In genomic region chr7:135980665-135981180, GRCh38 we compare ENCODE assay signal across 7 cellular contexts. TPM values are rescaled to one million over a fixed set of nuclear protein-coding genes. Genes with fewer than 3 reads are reported as not detected.
DNase-seq lines count a peak whose midpoint lies in the region; ATAC-seq and TF ChIP-seq lines count a peak whose summit lies in the region.

No MANE protein-coding gene starts in this region.

- no peaks in the 10 kb centered on the region for H3K4me1 ChIP-seq in breast epithelium

- H3K9me3 ChIP-seq in breast epithelium, result no peaks in the 10 kb centered on the region

- peak overlapping the region; percentile 36 to 57 for H3K27ac ChIP-seq in breast epithelium

- ATAC-seq in GM19035 (IDR thresholded peaks at IDR 0.05; ENCODE audit: unreplicated experiment) (peak; percentile 61), HG03064 (IDR thresholded peaks at IDR 0.05; ENCODE audit: low read depth, unreplicated experiment) (peak; percentile 58)

- peak overlapping the region; percentile 7 to 39 (median 11) for H3K4me3 ChIP-seq in breast epithelium

- H3K36me3 ChIP-seq in breast epithelium, result no peaks in the 10 kb centered on the region

- TF ChIP-seq POLR2A in breast epithelium (IDR thresholded peaks at IDR 0.05), result no peak

- no peak for TF ChIP-seq CTCF in breast epithelium (IDR thresholded peaks at IDR 0.05)

- H3K27me3 ChIP-seq in breast epithelium, result no peaks in the 10 kb centered on the region

- DNase-seq in T follicular helper cell (ENCODE audit: low read depth) (peak; percentile 52), breast epithelium (ENCODE audit: low spot score in 2 of 2) (no peak), pons (ENCODE audit: low spot score) (peak; percentile 24), occipital lobe (lab: John Stamatoyannopoulos, UW) (no peak), NCI-H69 (lab: John Stamatoyannopoulos, UW) (no peak)

- intact Hi-C loops in breast epithelium (cut with DNase I; ENCODE audit: low total_unique reads), result no loop called here

RNA-seq across cellular contexts. Expression of gene MTPN, which starts 3.6 kb away (rescaled TPM):
- total RNA-seq in breast epithelium (10 to 100 TPM; 66.5 to 97.0 (median 85.5) TPM), occipital lobe (171 TPM)

Comparison
In these comparisons a context has a peak if more than half of its experiments do, and no peak if none do; other contexts are left out.
1. DNase-seq: peak in T follicular helper cell (single experiment) and pons (single experiment); none in breast epithelium (0 of 2), occipital lobe (single experiment) and NCI-H69 (single experiment).